16 cellular contexts compared by ENCODE assay signal in the genomic region with DNA sequence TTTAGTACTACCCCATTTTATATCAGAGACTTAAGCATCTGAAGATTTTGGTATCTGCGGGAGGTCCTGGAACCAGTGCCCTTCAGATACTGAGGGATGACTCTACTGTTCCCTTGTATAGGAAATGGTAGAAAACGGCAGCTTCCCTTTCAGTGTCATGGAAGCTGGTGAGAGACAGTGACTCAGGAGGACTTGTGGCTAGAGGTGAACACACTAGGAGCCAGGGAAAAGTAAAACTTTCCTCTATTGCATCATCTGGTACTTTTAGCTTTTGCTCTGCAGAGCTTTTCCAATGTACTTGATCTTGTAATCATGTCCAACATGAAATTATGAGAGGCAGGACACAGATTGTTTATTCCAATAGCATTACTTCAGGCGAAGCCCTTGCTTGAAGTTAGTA. TPM values are rescaled to one million over a fixed set of nuclear protein-coding genes. Genes with fewer than 3 reads are reported as not detected.
A peak's percentile ranks its signal among the peaks of the same experiment; 100 is the strongest.
DNase-seq lines count a peak whose midpoint lies in the region; ATAC-seq and TF ChIP-seq lines count a peak whose summit lies in the region.
"Had no signal": no experiment of that assay in that cellular context is flagged by ENCODE, and none has a peak within 500 bp of the region (broad histone marks: within the 10 kb centered on the region; RNA-seq: fewer than 3 reads in every experiment).

No MANE protein-coding gene starts in this region.

- H3K4me1 Mint-ChIP-seq in endothelial cell (ENCODE audit: unreplicated experiment): peaks cover 15% of the 10 kb centered on the region

- H3K4me3 ChIP-seq in AG09309 (ENCODE audit: control insufficient read depth, low read depth, low read length): no peak overlapping the region

- peak; percentile 44 for DNase-seq in AG09309 (ENCODE audit: low read depth)
- peak; percentile 23 for DNase-seq in OCI-M1 (lab: John Stamatoyannopoulos, UW)
- peak; percentile 54 for DNase-seq in fibroblast of gingiva (ENCODE audit: low read depth)
- DNase-seq in myocyte (ENCODE audit: low read depth): peak; percentile 11
- DNase-seq in endothelial cell (ENCODE audit: low spot score): no peak
- DNase-seq in NCI-H1105 (lab: John Stamatoyannopoulos, UW): no peak
- DNase-seq: activated CD4-positive, alpha-beta T cell treated with anti-CD3 and anti-CD28 coated beads, Interleukin-2, amount 50 U/mL, for 4 hours; activated naive CD4-positive, alpha-beta T cell treated with anti-CD3 and anti-CD28 coated beads, Interleukin-2, amount 50 U/mL, for 16 hours; CD4-positive, CD25-positive, alpha-beta regulatory T cell; naive B cell; NCI-H187; small intestine; T-helper 1 cell had no signal

- H3K27ac Mint-ChIP-seq in endothelial cell (ENCODE audit: unreplicated experiment): no peak overlapping the region

- H3K27me3 Mint-ChIP-seq in endothelial cell (ENCODE audit: unreplicated experiment): no peaks in the 10 kb centered on the region
- H3K27me3 Mint-ChIP-seq: CD4-positive, CD25-positive, alpha-beta regulatory T cell; dendritic cell treated with granulocyte-macrophage colony-stimulating factor and Interleukin-4, amounts not matched to agents 40 ng/mL and 50 ng/mL, for 4 days; naive B cell had no signal

- no peak overlapping the region for H3K4me3 Mint-ChIP-seq in endothelial cell (ENCODE audit: unreplicated experiment)
- H3K4me3 Mint-ChIP-seq: CD4-positive, CD25-positive, alpha-beta regulatory T cell; dendritic cell treated with granulocyte-macrophage colony-stimulating factor and Interleukin-4, amounts not matched to agents 40 ng/mL and 50 ng/mL, for 4 days; naive B cell had no signal

- TF ChIP-seq CTCF in AG09309 (IDR thresholded peaks at IDR 0.05; ENCODE audit: control insufficient read depth, insufficient read depth, low read depth, low read length, missing control alignments) (no peak), endothelial cell (IDR thresholded peaks at IDR 0.05; ENCODE audit: unreplicated experiment) (no peak)

- H3K36me3 Mint-ChIP-seq in endothelial cell (ENCODE audit: low read depth, unreplicated experiment): peaks cover 10% of the 10 kb centered on the region

- no peak for ATAC-seq in HG03565 (IDR thresholded peaks at IDR 0.05; ENCODE audit: unreplicated experiment)
- no peak for ATAC-seq in GM19397 (IDR thresholded peaks at IDR 0.05; ENCODE audit: unreplicated experiment)

- H3K9me3 Mint-ChIP-seq in endothelial cell (ENCODE audit: unreplicated experiment): no peaks in the 10 kb centered on the region
- H3K9me3 Mint-ChIP-seq: CD4-positive, CD25-positive, alpha-beta regulatory T cell; dendritic cell treated with granulocyte-macrophage colony-stimulating factor and Interleukin-4, amounts not matched to agents 40 ng/mL and 50 ng/mL, for 4 days; naive B cell had no signal

RNA-seq across cellular contexts. Expression of a gene that starts 45.0 kb away (rescaled TPM):
- total RNA-seq in myocyte: 3.2 and 6.7 TPM in 2 replicates
- 4.8 TPM for polyA plus RNA-seq in myocyte (2012)
- total RNA-seq in endothelial cell (ENCODE audit: unreplicated experiment): 23.2 TPM

Comparison
In these comparisons a context has a peak if more than half of its experiments do, and no peak if none do; other contexts are left out.
1. DNase-seq: peak in AG09309 (single experiment), OCI-M1 (single experiment), fibroblast of gingiva (single experiment) and myocyte (single experiment); none in endothelial cell (single experiment) and NCI-H1105 (single experiment).